1 cellular context compared by ENCODE assay signal in genomic region chr7:55561756-55562155, GRCh38.
TF ChIP-seq lines count a peak whose summit lies in the region.

No MANE protein-coding gene starts in this region.

TF ChIP-seq in K562, 482 proteins besides CTCF, POLR2A, EP300 and RAD21:
- TF ChIP-seq SPI1 (IDR thresholded peaks at IDR 0.05; ENCODE audit: borderline replicate concordance, low read depth, low read length) (peak; percentile 69), ZNF384 (IDR thresholded peaks at IDR 0.05; ENCODE audit: low read depth, low read length) (peak; percentile 56), FOXJ2 (tag; IDR thresholded peaks at IDR 0.05) (no peak), REST (CRISPR knock-in tag; IDR thresholded peaks at IDR 0.05; ENCODE audit: low read depth) (no peak), ZNF699 (CRISPR knock-in tag; IDR thresholded peaks at IDR 0.05; ENCODE audit: insufficient replicate concordance) (no peak), ATF4 (CRISPR knock-in tag; IDR thresholded peaks at IDR 0.05) (no peak), SMAD2 (IDR thresholded peaks at IDR 0.05; ENCODE audit: low read depth, low read length) (no peak), TRIM24 (IDR thresholded peaks at IDR 0.05) (no peak), ZNF165 (CRISPR knock-in tag; IDR thresholded peaks at IDR 0.05; ENCODE audit: borderline replicate concordance) (no peak), RBM22 (IDR thresholded peaks at IDR 0.05; ENCODE audit: low read depth, low read length, poor library complexity, severe bottlenecking) (no peak), MEF2D (tag; conservative IDR thresholded peaks at IDR 0.05; ENCODE audit: low read depth) (no peak), BHLHE40 (IDR thresholded peaks at IDR 0.05; ENCODE audit: low read length) (0 out of 2 replicates have a peak, but pooled peaks have one; percentile 17)
